ENCODE assay signal across 28 cellular contexts in the genomic region with DNA sequence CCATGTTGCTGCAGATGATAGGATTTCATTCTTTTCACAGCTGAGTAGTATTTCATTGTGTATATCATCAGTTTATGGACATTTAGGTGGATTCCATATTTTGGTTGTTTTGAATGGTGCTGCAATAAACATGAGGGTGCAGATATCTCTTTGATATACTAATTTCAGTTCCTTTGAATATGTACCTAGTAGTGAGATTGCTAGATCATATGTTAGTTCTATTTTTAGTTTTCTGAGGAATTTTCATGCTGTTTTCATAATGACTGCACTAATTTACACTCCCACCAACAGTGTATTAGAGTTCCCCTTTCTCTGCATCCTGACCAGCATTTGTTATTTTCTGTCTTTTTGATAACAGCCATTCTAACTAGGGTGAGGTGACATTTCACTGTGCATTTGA.
"Had no signal": no experiment of that assay in that cellular context is flagged by ENCODE, and none has a peak within 500 bp of the region (broad histone marks: within the 10 kb centered on the region; RNA-seq: fewer than 3 reads in every experiment).

No MANE protein-coding gene starts in this region.

- H3K27me3 ChIP-seq: stomach, testis, thyroid gland, tibial artery, tibial nerve, transverse colon, upper lobe of left lung, uterus, vagina had no signal

- H3K27ac Mint-ChIP-seq: stimulated activated effector memory CD8-positive, alpha-beta T cell treated with anti-CD3 and anti-CD28 coated beads, Interleukin-12 subunit alpha, Interleukin-12 subunit beta, amount 100 ng/mL, for 72 hours; stimulated activated memory B cell treated with anti-CD40 and anti-IgM and Interleukin-4, amounts not matched to agents 10 μg/mL and 1 μg/mL and 100 μg/mL, for 72 hours; stimulated activated naive CD8-positive, alpha-beta T cell treated with anti-CD3 and anti-CD28 coated beads, Interleukin-15, amount 100 ng/mL, for 72 hours; stimulated activated naive CD8-positive, alpha-beta T cell treated with anti-CD3 and anti-CD28 coated beads, Interleukin-15, Interleukin-2, amounts not matched to agents 100 ng/mL and 50 ng/mL, for 24 hours; type B pancreatic cell had no signal

- H3K4me1 ChIP-seq: suprapubic skin, testis had no signal

- H3K36me3 ChIP-seq: stomach, suprapubic skin, thoracic aorta, thyroid gland, tibial artery, tibial nerve, transverse colon, upper lobe of left lung, uterus, vagina had no signal

- FAIRE-seq: urothelium cell line had no signal

- H3K4me1 Mint-ChIP-seq: stimulated activated effector memory CD8-positive, alpha-beta T cell treated with anti-CD3 and anti-CD28 coated beads, Interleukin-12 subunit alpha, Interleukin-12 subunit beta, amount 100 ng/mL, for 72 hours; stimulated activated memory B cell treated with anti-CD40 and anti-IgM and Interleukin-4, amounts not matched to agents 10 μg/mL and 1 μg/mL and 100 μg/mL, for 72 hours; stimulated activated naive CD8-positive, alpha-beta T cell treated with anti-CD3 and anti-CD28 coated beads, Interleukin-15, amount 100 ng/mL, for 72 hours had no signal

- H3K4me3 ChIP-seq: stomach, suprapubic skin, testis, thoracic aorta, thyroid gland, tibial artery, tibial nerve, transverse colon, upper lobe of left lung, uterus, vagina had no signal

- H3K9me3 ChIP-seq: stomach, suprapubic skin, testis, thoracic aorta, thyroid gland, tibial artery, tibial nerve, transverse colon, upper lobe of left lung, uterus, vagina had no signal

- H3K9me3 Mint-ChIP-seq: stimulated activated memory B cell treated with anti-CD40 and anti-IgM and Interleukin-4, amounts not matched to agents 10 μg/mL and 1 μg/mL and 100 μg/mL, for 72 hours had no signal

- ATAC-seq: stimulated activated effector memory CD8-positive, alpha-beta T cell treated with anti-CD3 and anti-CD28 coated beads, Interleukin-12 subunit alpha, Interleukin-12 subunit beta, amount 100 ng/mL, for 72 hours; stimulated activated memory B cell treated with anti-CD40 and anti-IgM and Interleukin-4, amounts not matched to agents 10 μg/mL and 1 μg/mL and 100 μg/mL, for 72 hours; stimulated activated naive CD8-positive, alpha-beta T cell treated with anti-CD3 and anti-CD28 coated beads, Interleukin-15, amount 100 ng/mL, for 72 hours; stimulated activated naive CD8-positive, alpha-beta T cell treated with anti-CD3 and anti-CD28 coated beads, Interleukin-15, Interleukin-2, amounts not matched to agents 100 U/mL and 50 U/mL, for 24 hours had no signal

- H3K4me3 Mint-ChIP-seq: stimulated activated effector memory CD8-positive, alpha-beta T cell treated with anti-CD3 and anti-CD28 coated beads, Interleukin-12 subunit alpha, Interleukin-12 subunit beta, amount 100 ng/mL, for 72 hours; stimulated activated memory B cell treated with anti-CD40 and anti-IgM and Interleukin-4, amounts not matched to agents 10 μg/mL and 1 μg/mL and 100 μg/mL, for 72 hours; stimulated activated naive CD8-positive, alpha-beta T cell treated with anti-CD3 and anti-CD28 coated beads, Interleukin-15, amount 100 ng/mL, for 72 hours; stimulated activated naive CD8-positive, alpha-beta T cell treated with anti-CD3 and anti-CD28 coated beads, Interleukin-15, Interleukin-2, amounts not matched to agents 100 ng/mL and 50 ng/mL, for 24 hours; type B pancreatic cell had no signal

- H3K27ac ChIP-seq: stomach, suprapubic skin, testis, thoracic aorta, thyroid gland, tibial artery, tibial nerve, transverse colon, upper lobe of left lung, uterus, vagina had no signal

- H3K36me3 Mint-ChIP-seq: stimulated activated effector memory CD8-positive, alpha-beta T cell treated with anti-CD3 and anti-CD28 coated beads, Interleukin-12 subunit alpha, Interleukin-12 subunit beta, amount 100 ng/mL, for 72 hours; stimulated activated memory B cell treated with anti-CD40 and anti-IgM and Interleukin-4, amounts not matched to agents 10 μg/mL and 1 μg/mL and 100 μg/mL, for 72 hours had no signal

- DNase-seq: stimulated activated CD4-positive, alpha-beta T cell treated with anti-CD3 and anti-CD28 coated beads, Interleukin-2, amount 100 ng/mL, for 24 hours; stimulated activated CD4-positive, alpha-beta T cell treated with anti-CD3 and anti-CD28 coated beads, Interleukin-2, amount 100 ng/mL, for 48 hours; stimulated activated CD4-positive, alpha-beta T cell treated with anti-CD3 and anti-CD28 coated beads, Interleukin-4, amount 100 ng/mL, for 1 hour; stimulated activated CD4-positive, alpha-beta T cell treated with anti-CD3 and anti-CD28 coated beads, Interleukin-4, amount 100 ng/mL, for 24 hours; stimulated activated CD4-positive, alpha-beta T cell treated with anti-CD3 and anti-CD28 coated beads, Interleukin-4, amount 100 ng/mL, for 4 hours; stimulated activated CD8-positive, alpha-beta memory T cell treated with anti-CD3 and anti-CD28 coated beads, Interleukin-4, amount 100 ng/mL, for 48 hours; stimulated activated naive CD4-positive, alpha-beta T cell; stimulated activated naive CD4-positive, alpha-beta T cell treated with Interleukin-2 at 50 U/mL for 16 hours; stimulated activated naive CD8-positive, alpha-beta T cell treated with anti-CD3 and anti-CD28 coated beads, Interleukin-15, amount 100 ng/mL, for 72 hours; stimulated activated naive CD8-positive, alpha-beta T cell treated with anti-CD3 and anti-CD28 coated beads, Interleukin-15, Interleukin-2, amounts not matched to agents 100 U/mL and 50 U/mL, for 24 hours; stomach; substantia nigra; testis; thyroid gland; tibial artery; transverse colon; trophoblast cell; upper lobe of left lung; uterus had no signal
